Comparison of ENCODE assay signal across 1 cellular context in genomic region chr6:125201961-125202729, GRCh38.
TF ChIP-seq lines count a peak whose summit lies in the region.

No MANE protein-coding gene starts in this region.

TF ChIP-seq in K562, 482 proteins besides CTCF, POLR2A, EP300 and RAD21 (continued from another document and continues in another):
- TF ChIP-seq IRF2 (CRISPR knock-in tag; IDR thresholded peaks at IDR 0.05): no peak
- no peak for TF ChIP-seq E2F8 (IDR thresholded peaks at IDR 0.05; ENCODE audit: low read depth, partially characterized antibody)
- no peak for TF ChIP-seq USF1 (CRISPR knock-in tag; IDR thresholded peaks at IDR 0.05)
- TF ChIP-seq POLR2G (IDR thresholded peaks at IDR 0.05; ENCODE audit: low read depth, low read length): no peak
- no peak for TF ChIP-seq HOMEZ (CRISPR knock-in tag; IDR thresholded peaks at IDR 0.05)
- TF ChIP-seq BRF2 (IDR thresholded peaks at IDR 0.05; ENCODE audit: borderline replicate concordance, insufficient read depth, insufficient read length): no peak
- peak; percentile 38 for TF ChIP-seq VEZF1 (CRISPR knock-in tag; IDR thresholded peaks at IDR 0.05)
- TF ChIP-seq SAFB (IDR thresholded peaks at IDR 0.05; ENCODE audit: borderline replicate concordance, low read depth, low read length): no peak
- TF ChIP-seq ZNF175 (CRISPR knock-in tag; IDR thresholded peaks at IDR 0.05; ENCODE audit: low read depth): peak; percentile 40
- TF ChIP-seq HES1 (IDR thresholded peaks at IDR 0.05; ENCODE audit: low read depth): 0 out of 2 replicates have a peak, but pooled peaks have one; percentile 18
- no peak for TF ChIP-seq KDM2B (CRISPR knock-in tag; IDR thresholded peaks at IDR 0.05)
- no peak for TF ChIP-seq ELF2 (CRISPR knock-in tag; IDR thresholded peaks at IDR 0.05)
- no peak for TF ChIP-seq CGGBP1 (CRISPR knock-in tag; IDR thresholded peaks at IDR 0.05)
- no peak for TF ChIP-seq ZBTB8A (IDR thresholded peaks at IDR 0.05; ENCODE audit: partially characterized antibody)
- TF ChIP-seq ZNF253 (CRISPR knock-in tag; conservative IDR thresholded peaks at IDR 0.05): no peak
- TF ChIP-seq ZNF551 (CRISPR knock-in tag; IDR thresholded peaks at IDR 0.05): no peak
- TF ChIP-seq PTRF (tag; IDR thresholded peaks at IDR 0.05): peak; percentile 59
- TF ChIP-seq STAT5B (CRISPR knock-in tag; IDR thresholded peaks at IDR 0.05): no peak
- TF ChIP-seq DIDO1 (tag; IDR thresholded peaks at IDR 0.05; ENCODE audit: low read depth): no peak
- TF ChIP-seq ZNF589 (CRISPR knock-in tag; IDR thresholded peaks at IDR 0.05; ENCODE audit: low read depth): peak; percentile 88; the same call in 1 of the 2 replicates
- TF ChIP-seq RBM25 (IDR thresholded peaks at IDR 0.05; ENCODE audit: low read depth, low read length, severe bottlenecking): no peak
- no peak for TF ChIP-seq ZNF764 (CRISPR knock-in tag; IDR thresholded peaks at IDR 0.05; ENCODE audit: low read depth)
- no peak for TF ChIP-seq SRSF9 (IDR thresholded peaks at IDR 0.05; ENCODE audit: borderline replicate concordance, low read depth, low read length)
- no peak for TF ChIP-seq SIRT6 (IDR thresholded peaks at IDR 0.05; ENCODE audit: low read depth, low read length)
- TF ChIP-seq ZNF277 (CRISPR knock-in tag; IDR thresholded peaks at IDR 0.05; ENCODE audit: borderline replicate concordance): no peak
- TF ChIP-seq ATF4 (CRISPR knock-in tag; IDR thresholded peaks at IDR 0.05): peak; percentile 87
- no peak for TF ChIP-seq HLTF (IDR thresholded peaks at IDR 0.05)
- no peak for TF ChIP-seq ZNF695 (CRISPR knock-in tag; IDR thresholded peaks at IDR 0.05)
- no peak for TF ChIP-seq HDAC6 (IDR thresholded peaks at IDR 0.05; ENCODE audit: low read depth, low read length)
- TF ChIP-seq FOSL1 (tag; conservative IDR thresholded peaks at IDR 0.05): peak; percentile 79
- peak; percentile 68; the same call in 1 of the 2 replicates for TF ChIP-seq L3MBTL2 (IDR thresholded peaks at IDR 0.05)
- TF ChIP-seq ATF1 (CRISPR knock-in tag; IDR thresholded peaks at IDR 0.05): no peak
- TF ChIP-seq ATF1 (tag; IDR thresholded peaks at IDR 0.05): peak; percentile 78
- TF ChIP-seq POLR2AphosphoS2 (IDR thresholded peaks at IDR 0.05; ENCODE audit: low read length): no peak
- 0 out of 2 replicates have a peak, but pooled peaks have one; percentile 30 for TF ChIP-seq TRIM28 (IDR thresholded peaks at IDR 0.05)
- TF ChIP-seq ETS1 (conservative IDR thresholded peaks at IDR 0.05; ENCODE audit: control insufficient read depth, low read depth, low read length): no peak
- peak; percentile 90 for TF ChIP-seq HDAC2 (IDR thresholded peaks at IDR 0.05)
- TF ChIP-seq SETDB1 (IDR thresholded peaks at IDR 0.05; ENCODE audit: low read length): no peak
- TF ChIP-seq ESRRA (IDR thresholded peaks at IDR 0.05; ENCODE audit: borderline replicate concordance, low read depth): peak; percentile 17; the same call in 1 of the 2 replicates
- TF ChIP-seq ESRRB (CRISPR knock-in tag; IDR thresholded peaks at IDR 0.05; ENCODE audit: borderline replicate concordance): no peak
- no peak for TF ChIP-seq RBM14 (IDR thresholded peaks at IDR 0.05; ENCODE audit: borderline replicate concordance, insufficient read depth, low read depth, low read length)
- TF ChIP-seq RNF219 (CRISPR knock-in tag; IDR thresholded peaks at IDR 0.05): no peak
- TF ChIP-seq NFXL1 (CRISPR knock-in tag; IDR thresholded peaks at IDR 0.05): no peak
- 0 out of 2 replicates have a peak, but pooled peaks have one; percentile 22 for TF ChIP-seq TEAD2 (tag; IDR thresholded peaks at IDR 0.05)
- no peak for TF ChIP-seq MCM7 (IDR thresholded peaks at IDR 0.05)
- TF ChIP-seq SNAPC5 (CRISPR knock-in tag; IDR thresholded peaks at IDR 0.05): no peak
- TF ChIP-seq ZHX1 (conservative IDR thresholded peaks at IDR 0.05; ENCODE audit: low read length): no peak
- peak; percentile 100 for TF ChIP-seq MAFF (IDR thresholded peaks at IDR 0.05; ENCODE audit: low read length)
- TF ChIP-seq SMARCA4 (IDR thresholded peaks at IDR 0.05): peak; percentile 90
- TF ChIP-seq KAT7 (CRISPR knock-in tag; IDR thresholded peaks at IDR 0.05; ENCODE audit: borderline replicate concordance): no peak
